Comparison of ENCODE assay signal across 15 cellular contexts in the genomic region with DNA sequence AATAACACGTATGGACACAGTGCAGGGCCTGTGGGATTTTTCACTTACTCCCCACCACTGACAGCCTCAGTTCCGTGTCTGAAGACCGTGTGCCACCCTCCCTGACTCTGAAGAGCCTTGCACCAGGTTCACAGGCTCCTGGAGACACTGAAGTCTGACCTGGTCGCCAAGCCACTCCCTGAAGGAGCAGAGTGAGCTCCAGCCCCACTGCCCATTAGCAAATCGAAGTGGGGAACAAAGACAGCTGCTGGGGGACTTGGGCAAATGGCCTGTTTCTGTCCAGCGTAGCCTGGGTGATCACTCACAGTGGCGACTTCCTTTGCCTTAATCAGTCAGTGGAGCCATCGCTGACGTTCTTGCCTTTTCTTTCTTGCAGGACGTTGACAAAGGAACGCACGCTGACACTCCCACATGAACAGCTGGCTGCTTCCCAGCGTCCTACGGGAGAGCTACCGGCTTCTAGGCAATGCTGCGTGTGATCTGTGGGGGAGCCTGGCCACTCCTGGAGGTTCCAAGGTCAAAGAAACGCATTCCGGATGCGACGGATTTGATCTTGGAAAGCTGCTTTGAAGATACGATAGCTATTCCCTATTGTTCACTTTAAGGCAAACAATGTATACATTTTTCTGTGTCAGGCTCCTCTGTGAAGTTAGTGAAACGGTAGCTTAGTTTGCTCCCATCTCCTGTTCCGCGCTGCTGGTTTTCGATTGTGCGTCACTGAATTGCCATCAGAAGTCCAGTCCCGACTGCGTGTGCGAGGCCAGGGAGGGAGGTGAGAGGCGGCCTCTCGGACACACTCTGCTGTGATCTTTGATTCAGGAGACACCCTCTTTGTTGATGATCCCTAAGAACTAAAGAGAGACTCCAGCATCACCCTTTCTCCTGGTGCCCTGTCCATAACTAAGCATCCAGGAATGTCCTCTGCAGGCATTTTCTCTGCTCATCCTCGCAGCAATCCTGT. TPM values are rescaled to one million over a fixed set of nuclear protein-coding genes. Genes with fewer than 3 reads are reported as not detected.
"Had no signal": no experiment of that assay in that cellular context is flagged by ENCODE, and none has a peak within 500 bp of the region (broad histone marks: within the 10 kb centered on the region; RNA-seq: fewer than 3 reads in every experiment).

No MANE protein-coding gene starts in this region.

RNA-seq across cellular contexts. Expression of a gene that starts 24.6 kb away (rescaled TPM):
- total RNA-seq: activated CD8-positive, alpha-beta T cell treated with anti-CD3 and anti-CD28 coated beads, Interleukin-2, amount 10 ng/mL, durations not matched to agents 7 days and 5 days; activated T-helper 1 cell treated with anti-CD3 and anti-CD28 coated beads, Interleukin-12 subunit alpha, Interleukin-12 subunit beta, Interleukin-2, Interleukin-4 antibody, amounts not matched to agents 30 ng/mL and 10 ng/mL and 1 ng/mL, durations not matched to agents 14 hours and 24 hours and 36 hours; cardiac septum; esophagus muscularis mucosa; gastroesophageal sphincter; heart left ventricle; kidney; left ventricle myocardium superior; mammary epithelial cell; natural killer cell treated with Interleukin-12 subunit alpha and Interleukin-12 subunit beta and Interleukin-15 and Interleukin-18, amount 100 ng/mL, for 72 hours; osteoblast; pulmonary artery endothelial cell; SJCRH30; tibial nerve had no signal
- polyA plus RNA-seq: heart left ventricle, mammary epithelial cell had no signal

RNA-seq across cellular contexts. Expression of a gene that starts 58.4 kb away (rescaled TPM):
- total RNA-seq: activated CD8-positive, alpha-beta T cell treated with anti-CD3 and anti-CD28 coated beads, Interleukin-2, amount 10 ng/mL, durations not matched to agents 7 days and 5 days; activated T-helper 1 cell treated with anti-CD3 and anti-CD28 coated beads, Interleukin-12 subunit alpha, Interleukin-12 subunit beta, Interleukin-2, Interleukin-4 antibody, amounts not matched to agents 30 ng/mL and 10 ng/mL and 1 ng/mL, durations not matched to agents 14 hours and 24 hours and 36 hours; cardiac septum; esophagus muscularis mucosa; gastroesophageal sphincter; heart left ventricle; kidney; left ventricle myocardium superior; mammary epithelial cell; natural killer cell treated with Interleukin-12 subunit alpha and Interleukin-12 subunit beta and Interleukin-15 and Interleukin-18, amount 100 ng/mL, for 72 hours; osteoblast; pulmonary artery endothelial cell; right lobe of liver; SJCRH30; tibial nerve had no signal
- polyA plus RNA-seq: heart left ventricle, mammary epithelial cell had no signal
